ENCODE assay signal across 8 cellular contexts in genomic region chr15:86231864-86232801, GRCh38.
DNase-seq lines count a peak whose midpoint lies in the region; ATAC-seq, FAIRE-seq and TF ChIP-seq lines count a peak whose summit lies in the region.

No MANE protein-coding gene starts in this region.

- POLR2A ChIA-PET in RWPE1 (lab: Yijun Ruan, JAX; ENCODE audit: low non-redundant PET), result no interaction called here

- no peaks in the 10 kb centered on the region for H3K9me1 ChIP-seq in keratinocyte (ENCODE audit: control insufficient read depth, extremely low read depth, insufficient read depth, low read length)

- H3K4me2 ChIP-seq in keratinocyte (ENCODE audit: control insufficient read depth, extremely low read depth, insufficient read depth, low read depth, low read length), result peak overlapping the region; percentile 50

- no peak overlapping the region for H3K27ac ChIP-seq in RWPE1
- H3K27ac ChIP-seq in keratinocyte (ENCODE audit: control insufficient read depth, insufficient read depth, low read length), result no peak overlapping the region

- H3K79me2 ChIP-seq in keratinocyte (ENCODE audit: control insufficient read depth, insufficient read depth, low read length), result no peaks in the 10 kb centered on the region

- peak overlapping the region; percentile 29 for H2AFZ ChIP-seq in keratinocyte (ENCODE audit: control insufficient read depth, low read length)

- DNase-seq in SKM-1 treated with dmso at 0.1 percent for 144 hours (lab: John Stamatoyannopoulos, UW; ENCODE audit: unreplicated experiment), result peak; percentile 46
- no peak for DNase-seq in SKM-1 (lab: John Stamatoyannopoulos, UW; ENCODE audit: unreplicated experiment)
- DNase-seq in RWPE1 (ENCODE audit: low spot score), result peak; percentile 57
- peak; percentile 64 for DNase-seq in astrocyte of the hippocampus (ENCODE audit: low read depth, low spot score)
- no peak for DNase-seq in keratinocyte (ENCODE audit: low read depth, low spot score)
- peak; percentile 56 for DNase-seq in stimulated activated CD8-positive, alpha-beta memory T cell treated with anti-CD3 and anti-CD28 coated beads, Interleukin-4, amount 100 ng/mL, for 48 hours

- ATAC-seq in HG03460 (IDR thresholded peaks at IDR 0.05; ENCODE audit: unreplicated experiment) (peak; percentile 56), GM18873 (IDR thresholded peaks at IDR 0.05; ENCODE audit: low FRiP score, unreplicated experiment) (no peak)

- peaks cover 4% of the 10 kb centered on the region for H3K4me1 ChIP-seq in keratinocyte (ENCODE audit: control insufficient read depth, extremely low read depth, insufficient read depth, low read length)

- dilution Hi-C loops in keratinocyte (cut with MboI; ENCODE audit: extremely low pct_ligation_motif_present, low sequenced_read_pairs), result no loop called here

- CTCF ChIA-PET in RWPE1 (lab: Yijun Ruan, JAX), result interaction anchor here (0.5 to 1.9 kb wide), 6 partner anchors 113 to 393 kb away, joined by 3 to 10 read pairs (median 4); no protein-coding TSS in a partner anchor

- no peak overlapping the region for H3K9ac ChIP-seq in keratinocyte (ENCODE audit: control insufficient read depth, extremely low read depth, insufficient read depth, low read length)

- peak overlapping the region in 1 of 3 experiments; percentile 11 for H3K4me3 ChIP-seq in keratinocyte (ENCODE audit: control insufficient read depth in 2 of 3, extremely low read depth in 1 of 3, insufficient read depth in 2 of 3, low read depth in 1 of 3, low read length in 3 of 3)

- no peak for FAIRE-seq in keratinocyte (lab: Jason Lieb, UNC)

- no peaks in the 10 kb centered on the region for H4K20me1 ChIP-seq in keratinocyte (ENCODE audit: control insufficient read depth, extremely low read depth, insufficient read depth, low read length)

- TF ChIP-seq CTCF in RWPE1 (conservative IDR thresholded peaks at IDR 0.05; ENCODE audit: low read depth) (peak; percentile 74), keratinocyte (optimal IDR thresholded peaks at IDR 0.05 in 1 of 3, IDR thresholded peaks at IDR 0.05 in 1 of 3, conservative IDR thresholded peaks at IDR 0.05 in 1 of 3; ENCODE audit: extremely low read depth in 1 of 3, insufficient read depth in 2 of 3, low read length in 3 of 3) (peak; percentile 63 to 86 (median 69))

- no peaks in the 10 kb centered on the region for H3K9me3 ChIP-seq in keratinocyte (ENCODE audit: control insufficient read depth, low read depth, low read length)

- H3K27me3 ChIP-seq in keratinocyte (ENCODE audit: control insufficient read depth, extremely low read depth, insufficient read depth, low read length), result no peaks in the 10 kb centered on the region

- H3K36me3 ChIP-seq in keratinocyte (ENCODE audit: control insufficient read depth in 2 of 2, extremely low read depth in 1 of 2, insufficient read depth in 2 of 2, low read length in 2 of 2), result no peaks in the 10 kb centered on the region

Comparison
In these comparisons a context has a peak if more than half of its experiments do, and no peak if none do; other contexts are left out.
1. DNase-seq: peak in SKM-1 treated with dmso at 0.1 percent for 144 hours (single experiment), RWPE1 (single experiment), astrocyte of the hippocampus (single experiment) and stimulated activated CD8-positive, alpha-beta memory T cell treated with anti-CD3 and anti-CD28 coated beads, Interleukin-4, amount 100 ng/mL, for 48 hours (single experiment); none in SKM-1 (single experiment) and keratinocyte (single experiment).